In genomic region chr6:3911614-3912336, GRCh38 we compare ENCODE assay signal across 1 cellular context.
TF ChIP-seq lines count a peak whose summit lies in the region.

No MANE protein-coding gene starts in this region.

TF ChIP-seq in K562, 482 proteins besides CTCF, POLR2A, EP300 and RAD21 (continued from another document and continues in another):
- TF ChIP-seq FOXA1 (IDR thresholded peaks at IDR 0.05; ENCODE audit: borderline replicate concordance) (no peak), NCOA2 (IDR thresholded peaks at IDR 0.05; ENCODE audit: partially characterized antibody in 2 of 2) (peak; percentile 42 to 61), LCOR (CRISPR knock-in tag; IDR thresholded peaks at IDR 0.05) (peak; percentile 99), FOS (IDR thresholded peaks at IDR 0.05; ENCODE audit: extremely low read depth, insufficient read length) (peak; percentile 46), SMARCC2 (IDR thresholded peaks at IDR 0.05; ENCODE audit: low read depth) (peak; percentile 97), ETV5 (CRISPR knock-in tag; IDR thresholded peaks at IDR 0.05; ENCODE audit: low read depth) (0 out of 2 replicates have a peak, but pooled peaks have one; percentile 38), FOXK2 (conservative IDR thresholded peaks at IDR 0.05 in 1 of 2, IDR thresholded peaks at IDR 0.05 in 1 of 2; ENCODE audit: low read depth in 2 of 2) (0 out of 4 replicates have a peak, but pooled peaks of 1 of the 2 experiments have one; percentile 12), SMAD1 (IDR thresholded peaks at IDR 0.05; ENCODE audit: low read depth, low read length, partially characterized antibody) (peak; percentile 79), HCFC1 (IDR thresholded peaks at IDR 0.05; ENCODE audit: low read depth, low read length) (no peak), ZBTB1 (CRISPR knock-in tag; IDR thresholded peaks at IDR 0.05; ENCODE audit: borderline replicate concordance, low read depth) (no peak), CCAR2 (IDR thresholded peaks at IDR 0.05; ENCODE audit: low read depth, low read length) (no peak), HMBOX1 (IDR thresholded peaks at IDR 0.05) (peak; percentile 48; the same call in 1 of the 2 replicates), HDAC3 (IDR thresholded peaks at IDR 0.05; ENCODE audit: borderline replicate concordance, partially characterized antibody) (peak; percentile 46), HNRNPH1 (optimal IDR thresholded peaks at IDR 0.05; ENCODE audit: low read depth, low read length) (no peak), TBL1XR1 (IDR thresholded peaks at IDR 0.05; ENCODE audit: low read length in 2 of 2) (peak in 1 of 2 experiments; percentile 38; a peak in 1 of 4 replicates), TGIF2 (CRISPR knock-in tag; IDR thresholded peaks at IDR 0.05) (no peak), WHSC1 (IDR thresholded peaks at IDR 0.05; ENCODE audit: low read length) (no peak), CBFA2T3 (IDR thresholded peaks at IDR 0.05) (peak; percentile 88), ATF3 (IDR thresholded peaks at IDR 0.05) (peak; percentile 95), ATF3 (CRISPR knock-in tag; conservative IDR thresholded peaks at IDR 0.05) (peak; percentile 83; the same call in 1 of the 2 replicates), YY1 (IDR thresholded peaks at IDR 0.05; ENCODE audit: borderline replicate concordance in 1 of 3, control insufficient read depth in 1 of 3, extremely low read depth in 1 of 3, insufficient read depth in 3 of 3, insufficient read length in 1 of 3, insufficient replicate concordance in 2 of 3, low read depth in 1 of 3, low read length in 2 of 3) (no peak), POLR2AphosphoS5 (IDR thresholded peaks at IDR 0.05; ENCODE audit: control insufficient read depth, insufficient read depth, low read depth, low read length) (peak; percentile 73; the same call in 1 of the 2 replicates), KAT7 (CRISPR knock-in tag; IDR thresholded peaks at IDR 0.05; ENCODE audit: borderline replicate concordance) (0 out of 2 replicates have a peak, but pooled peaks have one; percentile 39), NFATC3 (IDR thresholded peaks at IDR 0.05) (no peak), CREBBP (IDR thresholded peaks at IDR 0.05; ENCODE audit: low read depth, low read length) (no peak), NBN (IDR thresholded peaks at IDR 0.05; ENCODE audit: low read depth) (0 out of 2 replicates have a peak, but pooled peaks have one; percentile 30), E4F1 (CRISPR knock-in tag; IDR thresholded peaks at IDR 0.05; ENCODE audit: borderline replicate concordance) (no peak), CBFA2T2 (conservative IDR thresholded peaks at IDR 0.05) (peak; percentile 76), MTA3 (IDR thresholded peaks at IDR 0.05; ENCODE audit: borderline replicate concordance) (peak; percentile 42; the same call in 1 of the 2 replicates), FOXM1 (IDR thresholded peaks at IDR 0.05; ENCODE audit: low read depth) (peak; percentile 35; the same call in 1 of the 2 replicates), FOXM1 (CRISPR knock-in tag; IDR thresholded peaks at IDR 0.05; ENCODE audit: low read depth) (no peak), TOE1 (IDR thresholded peaks at IDR 0.05; ENCODE audit: borderline replicate concordance) (peak; percentile 33; the same call in 1 of the 2 replicates), TOE1 (CRISPR knock-in tag; IDR thresholded peaks at IDR 0.05; ENCODE audit: borderline replicate concordance, low read depth) (no peak), ZNF77 (CRISPR knock-in tag; IDR thresholded peaks at IDR 0.05) (no peak), NR2C2 (CRISPR knock-in tag; IDR thresholded peaks at IDR 0.05) (no peak), NR2C2 (tag; IDR thresholded peaks at IDR 0.05) (no peak), SP1 (CRISPR knock-in tag; IDR thresholded peaks at IDR 0.05) (no peak), FOSL1 (tag; conservative IDR thresholded peaks at IDR 0.05) (peak; percentile 100), SMARCA4 (IDR thresholded peaks at IDR 0.05) (peak; percentile 98), SMARCE1 (IDR thresholded peaks at IDR 0.05) (peak; percentile 99), ILF3 (IDR thresholded peaks at IDR 0.05; ENCODE audit: borderline replicate concordance) (0 out of 2 replicates have a peak, but pooled peaks have one; percentile 50), ZNF830 (CRISPR knock-in tag; IDR thresholded peaks at IDR 0.05) (no peak), BRD9 (IDR thresholded peaks at IDR 0.05; ENCODE audit: low read depth, partially characterized antibody) (peak; percentile 49), NONO (IDR thresholded peaks at IDR 0.05; ENCODE audit: low read depth in 2 of 2, low read length in 1 of 2) (no peak), ARID1B (IDR thresholded peaks at IDR 0.05) (peak; percentile 96), MTA2 (IDR thresholded peaks at IDR 0.05; ENCODE audit: low read depth) (peak; percentile 62), PHF8 (IDR thresholded peaks at IDR 0.05; ENCODE audit: borderline replicate concordance, low read length) (no peak), TCF3 (CRISPR knock-in tag; IDR thresholded peaks at IDR 0.05) (peak; percentile 82), TEAD1 (CRISPR knock-in tag; IDR thresholded peaks at IDR 0.05) (peak; percentile 38 to 44; a peak in 1 of 4 replicates), MAZ (CRISPR knock-in tag; conservative IDR thresholded peaks at IDR 0.05 in 1 of 2, IDR thresholded peaks at IDR 0.05 in 1 of 2) (peak in 1 of 2 experiments; percentile 76; a peak in 2 of 4 replicates), SMAD4 (CRISPR knock-in tag; conservative IDR thresholded peaks at IDR 0.05) (0 out of 2 replicates have a peak, but pooled peaks have one; percentile 16), SOX6 (IDR thresholded peaks at IDR 0.05) (peak; percentile 55; the same call in 1 of the 2 replicates), NCOA1 (IDR thresholded peaks at IDR 0.05; ENCODE audit: low read depth) (peak; percentile 51; the same call in 1 of the 2 replicates), FIP1L1 (IDR thresholded peaks at IDR 0.05; ENCODE audit: low read depth, low read length, poor library complexity, severe bottlenecking) (no peak), STAG1 (CRISPR knock-in tag; IDR thresholded peaks at IDR 0.05; ENCODE audit: borderline replicate concordance) (no peak), RNF2 (IDR thresholded peaks at IDR 0.05) (0 out of 2 replicates have a peak, but pooled peaks have one; percentile 49), HMGN3 (IDR thresholded peaks at IDR 0.05; ENCODE audit: borderline replicate concordance, extremely low read depth, insufficient read length, low read depth, low read length) (no peak), JUN (IDR thresholded peaks at IDR 0.05; ENCODE audit: borderline replicate concordance, low read depth, low read length) (peak; percentile 98), JUN (CRISPR knock-in tag; IDR thresholded peaks at IDR 0.05; ENCODE audit: borderline replicate concordance) (no peak), NCOR1 (IDR thresholded peaks at IDR 0.05) (peak; percentile 80), LEF1 (IDR thresholded peaks at IDR 0.05) (peak; percentile 67; the same call in 1 of the 2 replicates), PHF21A (IDR thresholded peaks at IDR 0.05; ENCODE audit: borderline replicate concordance, low read depth) (no peak), RCOR1 (IDR thresholded peaks at IDR 0.05; ENCODE audit: borderline replicate concordance in 1 of 2, low read depth in 2 of 2, low read length in 2 of 2) (peak in 1 of 2 experiments; percentile 82; a peak in 2 of 4 replicates)
- TF ChIP-seq, protein P1, sequence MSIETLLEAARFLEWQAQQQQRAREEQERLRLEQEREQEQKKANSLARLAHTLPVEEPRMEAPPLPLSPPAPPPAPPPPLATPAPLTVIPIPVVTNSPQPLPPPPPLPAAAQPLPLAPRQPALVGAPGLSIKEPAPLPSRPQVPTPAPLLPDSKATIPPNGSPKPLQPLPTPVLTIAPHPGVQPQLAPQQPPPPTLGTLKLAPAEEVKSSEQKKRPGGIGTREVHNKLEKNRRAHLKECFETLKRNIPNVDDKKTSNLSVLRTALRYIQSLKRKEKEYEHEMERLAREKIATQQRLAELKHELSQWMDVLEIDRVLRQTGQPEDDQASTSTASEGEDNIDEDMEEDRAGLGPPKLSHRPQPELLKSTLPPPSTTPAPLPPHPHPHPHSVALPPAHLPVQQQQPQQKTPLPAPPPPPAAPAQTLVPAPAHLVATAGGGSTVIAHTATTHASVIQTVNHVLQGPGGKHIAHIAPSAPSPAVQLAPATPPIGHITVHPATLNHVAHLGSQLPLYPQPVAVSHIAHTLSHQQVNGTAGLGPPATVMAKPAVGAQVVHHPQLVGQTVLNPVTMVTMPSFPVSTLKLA (conservative IDR thresholded peaks at IDR 0.05), result 0 out of 4 replicates have a peak, but pooled peaks of 1 of the 2 experiments have one; percentile 22
- TF ChIP-seq, protein P2, sequence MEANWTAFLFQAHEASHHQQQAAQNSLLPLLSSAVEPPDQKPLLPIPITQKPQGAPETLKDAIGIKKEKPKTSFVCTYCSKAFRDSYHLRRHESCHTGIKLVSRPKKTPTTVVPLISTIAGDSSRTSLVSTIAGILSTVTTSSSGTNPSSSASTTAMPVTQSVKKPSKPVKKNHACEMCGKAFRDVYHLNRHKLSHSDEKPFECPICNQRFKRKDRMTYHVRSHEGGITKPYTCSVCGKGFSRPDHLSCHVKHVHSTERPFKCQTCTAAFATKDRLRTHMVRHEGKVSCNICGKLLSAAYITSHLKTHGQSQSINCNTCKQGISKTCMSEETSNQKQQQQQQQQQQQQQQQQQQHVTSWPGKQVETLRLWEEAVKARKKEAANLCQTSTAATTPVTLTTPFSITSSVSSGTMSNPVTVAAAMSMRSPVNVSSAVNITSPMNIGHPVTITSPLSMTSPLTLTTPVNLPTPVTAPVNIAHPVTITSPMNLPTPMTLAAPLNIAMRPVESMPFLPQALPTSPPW (CRISPR knock-in tag; IDR thresholded peaks at IDR 0.05), result peak; percentile 69
- TF ChIP-seq, protein P3, sequence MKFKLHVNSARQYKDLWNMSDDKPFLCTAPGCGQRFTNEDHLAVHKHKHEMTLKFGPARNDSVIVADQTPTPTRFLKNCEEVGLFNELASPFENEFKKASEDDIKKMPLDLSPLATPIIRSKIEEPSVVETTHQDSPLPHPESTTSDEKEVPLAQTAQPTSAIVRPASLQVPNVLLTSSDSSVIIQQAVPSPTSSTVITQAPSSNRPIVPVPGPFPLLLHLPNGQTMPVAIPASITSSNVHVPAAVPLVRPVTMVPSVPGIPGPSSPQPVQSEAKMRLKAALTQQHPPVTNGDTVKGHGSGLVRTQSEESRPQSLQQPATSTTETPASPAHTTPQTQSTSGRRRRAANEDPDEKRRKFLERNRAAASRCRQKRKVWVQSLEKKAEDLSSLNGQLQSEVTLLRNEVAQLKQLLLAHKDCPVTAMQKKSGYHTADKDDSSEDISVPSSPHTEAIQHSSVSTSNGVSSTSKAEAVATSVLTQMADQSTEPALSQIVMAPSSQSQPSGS (CRISPR knock-in tag; IDR thresholded peaks at IDR 0.05), result no peak
- TF ChIP-seq, protein P4, sequence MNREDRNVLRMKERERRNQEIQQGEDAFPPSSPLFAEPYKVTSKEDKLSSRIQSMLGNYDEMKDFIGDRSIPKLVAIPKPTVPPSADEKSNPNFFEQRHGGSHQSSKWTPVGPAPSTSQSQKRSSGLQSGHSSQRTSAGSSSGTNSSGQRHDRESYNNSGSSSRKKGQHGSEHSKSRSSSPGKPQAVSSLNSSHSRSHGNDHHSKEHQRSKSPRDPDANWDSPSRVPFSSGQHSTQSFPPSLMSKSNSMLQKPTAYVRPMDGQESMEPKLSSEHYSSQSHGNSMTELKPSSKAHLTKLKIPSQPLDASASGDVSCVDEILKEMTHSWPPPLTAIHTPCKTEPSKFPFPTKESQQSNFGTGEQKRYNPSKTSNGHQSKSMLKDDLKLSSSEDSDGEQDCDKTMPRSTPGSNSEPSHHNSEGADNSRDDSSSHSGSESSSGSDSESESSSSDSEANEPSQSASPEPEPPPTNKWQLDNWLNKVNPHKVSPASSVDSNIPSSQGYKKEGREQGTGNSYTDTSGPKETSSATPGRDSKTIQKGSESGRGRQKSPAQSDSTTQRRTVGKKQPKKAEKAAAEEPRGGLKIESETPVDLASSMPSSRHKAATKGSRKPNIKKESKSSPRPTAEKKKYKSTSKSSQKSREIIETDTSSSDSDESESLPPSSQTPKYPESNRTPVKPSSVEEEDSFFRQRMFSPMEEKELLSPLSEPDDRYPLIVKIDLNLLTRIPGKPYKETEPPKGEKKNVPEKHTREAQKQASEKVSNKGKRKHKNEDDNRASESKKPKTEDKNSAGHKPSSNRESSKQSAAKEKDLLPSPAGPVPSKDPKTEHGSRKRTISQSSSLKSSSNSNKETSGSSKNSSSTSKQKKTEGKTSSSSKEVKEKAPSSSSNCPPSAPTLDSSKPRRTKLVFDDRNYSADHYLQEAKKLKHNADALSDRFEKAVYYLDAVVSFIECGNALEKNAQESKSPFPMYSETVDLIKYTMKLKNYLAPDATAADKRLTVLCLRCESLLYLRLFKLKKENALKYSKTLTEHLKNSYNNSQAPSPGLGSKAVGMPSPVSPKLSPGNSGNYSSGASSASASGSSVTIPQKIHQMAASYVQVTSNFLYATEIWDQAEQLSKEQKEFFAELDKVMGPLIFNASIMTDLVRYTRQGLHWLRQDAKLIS (CRISPR knock-in tag; IDR thresholded peaks at IDR 0.05), result 0 out of 2 replicates have a peak, but pooled peaks have one; percentile 64
